1 cellular context compared by ENCODE assay signal in the genomic region with DNA sequence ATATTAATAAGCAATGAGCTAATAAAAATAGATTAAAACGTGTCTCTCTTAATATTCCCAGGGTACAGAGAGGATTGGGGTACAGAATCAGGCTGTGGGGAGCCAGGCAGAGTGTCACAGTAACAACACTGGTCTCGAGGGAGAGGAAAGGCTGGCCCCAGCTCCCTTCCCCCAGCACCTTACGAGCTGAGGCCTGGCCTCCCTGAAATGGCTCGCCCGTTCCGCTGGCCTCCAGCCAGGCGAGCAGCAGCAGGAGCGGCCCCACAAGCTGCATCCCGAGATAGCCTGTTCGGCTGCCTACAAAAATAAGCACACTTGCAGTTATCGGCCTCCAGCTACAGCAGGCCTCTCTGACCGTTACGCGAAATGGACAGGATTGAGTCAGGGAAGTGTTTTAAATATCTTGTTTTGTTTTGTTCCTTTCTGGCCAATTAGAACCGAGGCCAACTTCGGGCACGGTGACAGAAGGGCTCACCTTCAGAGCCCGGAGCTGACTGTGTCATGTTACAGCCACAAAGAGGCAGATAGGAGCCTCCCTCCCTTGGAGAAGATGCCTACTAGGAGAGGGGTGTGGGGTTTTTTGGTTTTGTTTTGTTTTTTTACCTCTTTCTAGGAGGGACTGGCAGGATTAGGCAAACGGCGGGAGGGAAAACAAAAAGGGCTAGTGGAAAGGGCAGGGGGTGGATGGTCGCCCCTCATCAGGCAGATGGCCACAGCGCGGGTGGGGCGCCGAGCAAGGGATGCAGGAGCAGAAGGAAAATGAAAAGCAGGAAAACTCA.
TF ChIP-seq lines count a peak whose summit lies in the region.

No MANE protein-coding gene starts in this region.

TF ChIP-seq in HEK293, 187 proteins besides CTCF, POLR2A, EP300 and RAD21 (continued from another document and continues in another):
- TF ChIP-seq, protein P1, sequence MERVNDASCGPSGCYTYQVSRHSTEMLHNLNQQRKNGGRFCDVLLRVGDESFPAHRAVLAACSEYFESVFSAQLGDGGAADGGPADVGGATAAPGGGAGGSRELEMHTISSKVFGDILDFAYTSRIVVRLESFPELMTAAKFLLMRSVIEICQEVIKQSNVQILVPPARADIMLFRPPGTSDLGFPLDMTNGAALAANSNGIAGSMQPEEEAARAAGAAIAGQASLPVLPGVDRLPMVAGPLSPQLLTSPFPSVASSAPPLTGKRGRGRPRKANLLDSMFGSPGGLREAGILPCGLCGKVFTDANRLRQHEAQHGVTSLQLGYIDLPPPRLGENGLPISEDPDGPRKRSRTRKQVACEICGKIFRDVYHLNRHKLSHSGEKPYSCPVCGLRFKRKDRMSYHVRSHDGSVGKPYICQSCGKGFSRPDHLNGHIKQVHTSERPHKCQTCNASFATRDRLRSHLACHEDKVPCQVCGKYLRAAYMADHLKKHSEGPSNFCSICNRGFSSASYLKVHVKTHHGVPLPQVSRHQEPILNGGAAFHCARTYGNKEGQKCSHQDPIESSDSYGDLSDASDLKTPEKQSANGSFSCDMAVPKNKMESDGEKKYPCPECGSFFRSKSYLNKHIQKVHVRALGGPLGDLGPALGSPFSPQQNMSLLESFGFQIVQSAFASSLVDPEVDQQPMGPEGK (tag by site-specific recombination; IDR thresholded peaks at IDR 0.05): peak; percentile 71; the same call in 1 of the 2 replicates
- TF ChIP-seq, protein P2, sequence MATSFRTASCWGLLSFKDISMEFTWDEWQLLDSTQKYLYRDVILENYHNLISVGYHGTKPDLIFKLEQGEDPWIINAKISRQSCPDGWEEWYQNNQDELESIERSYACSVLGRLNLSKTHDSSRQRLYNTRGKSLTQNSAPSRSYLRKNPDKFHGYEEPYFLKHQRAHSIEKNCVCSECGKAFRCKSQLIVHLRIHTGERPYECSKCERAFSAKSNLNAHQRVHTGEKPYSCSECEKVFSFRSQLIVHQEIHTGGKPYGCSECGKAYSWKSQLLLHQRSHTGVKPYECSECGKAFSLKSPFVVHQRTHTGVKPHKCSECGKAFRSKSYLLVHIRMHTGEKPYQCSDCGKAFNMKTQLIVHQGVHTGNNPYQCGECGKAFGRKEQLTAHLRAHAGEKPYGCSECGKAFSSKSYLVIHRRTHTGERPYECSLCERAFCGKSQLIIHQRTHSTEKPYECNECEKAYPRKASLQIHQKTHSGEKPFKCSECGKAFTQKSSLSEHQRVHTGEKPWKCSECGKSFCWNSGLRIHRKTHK (tag by site-specific recombination; IDR thresholded peaks at IDR 0.05): no peak
- TF ChIP-seq ZNF623 (tag by site-specific recombination; IDR thresholded peaks at IDR 0.05) (no peak), ZNF677 (tag by site-specific recombination; IDR thresholded peaks at IDR 0.05) (no peak), ZNF311 (tag by site-specific recombination; IDR thresholded peaks at IDR 0.05; ENCODE audit: borderline replicate concordance) (no peak), ZNF610 (tag by site-specific recombination; IDR thresholded peaks at IDR 0.05; ENCODE audit: borderline replicate concordance) (peak; percentile 99), KLF16 (tag by site-specific recombination; IDR thresholded peaks at IDR 0.05) (peak; percentile 36), ZNF529 (tag by site-specific recombination; IDR thresholded peaks at IDR 0.05; ENCODE audit: insufficient replicate concordance) (no peak), KLF7 (tag by site-specific recombination; IDR thresholded peaks at IDR 0.05; ENCODE audit: borderline replicate concordance) (no peak), ZNF558 (tag by site-specific recombination; IDR thresholded peaks at IDR 0.05) (peak; percentile 12; the same call in 1 of the 2 replicates), ZNF510 (tag by site-specific recombination; IDR thresholded peaks at IDR 0.05; ENCODE audit: insufficient replicate concordance) (no peak), HOXD13 (CRISPR knock-in tag; IDR thresholded peaks at IDR 0.05; ENCODE audit: borderline replicate concordance) (no peak), KLF1 (tag by site-specific recombination; IDR thresholded peaks at IDR 0.05) (peak; percentile 52), IKZF3 (tag by site-specific recombination; IDR thresholded peaks at IDR 0.05) (peak; percentile 80), BCL11B (tag by site-specific recombination; IDR thresholded peaks at IDR 0.05; ENCODE audit: low read depth) (no peak), ZBTB8A (tag by site-specific recombination; IDR thresholded peaks at IDR 0.05) (peak; percentile 95), ZNF830 (tag by site-specific recombination; IDR thresholded peaks at IDR 0.05; ENCODE audit: low read depth) (no peak), ZNF521 (tag by site-specific recombination; IDR thresholded peaks at IDR 0.05) (no peak), HOXA7 (CRISPR knock-in tag; IDR thresholded peaks at IDR 0.05; ENCODE audit: borderline replicate concordance) (no peak), ZNF837 (tag by site-specific recombination; IDR thresholded peaks at IDR 0.05) (no peak), ZNF138 (tag by site-specific recombination; IDR thresholded peaks at IDR 0.05; ENCODE audit: borderline replicate concordance) (no peak), KLF10 (tag by site-specific recombination; IDR thresholded peaks at IDR 0.05) (no peak), REPIN1 (tag by site-specific recombination; IDR thresholded peaks at IDR 0.05; ENCODE audit: low read depth) (no peak), ZNF324 (tag by site-specific recombination; IDR thresholded peaks at IDR 0.05) (peak; percentile 62; the same call in 1 of the 2 replicates), ZNF501 (tag by site-specific recombination; IDR thresholded peaks at IDR 0.05) (no peak), ZNF350 (tag by site-specific recombination; IDR thresholded peaks at IDR 0.05) (no peak), ZBTB1 (tag by site-specific recombination; IDR thresholded peaks at IDR 0.05) (no peak), SCRT1 (tag by site-specific recombination; IDR thresholded peaks at IDR 0.05; ENCODE audit: borderline replicate concordance) (no peak), ZIC2 (tag by site-specific recombination; IDR thresholded peaks at IDR 0.05) (peak; percentile 67), ZFP3 (tag by site-specific recombination; IDR thresholded peaks at IDR 0.05; ENCODE audit: low read depth) (no peak), ZNF548 (tag by site-specific recombination; IDR thresholded peaks at IDR 0.05) (no peak), ZNF624 (tag by site-specific recombination; IDR thresholded peaks at IDR 0.05) (no peak), ZNF155 (tag by site-specific recombination; IDR thresholded peaks at IDR 0.05) (no peak), TRIM28 (IDR thresholded peaks at IDR 0.05; ENCODE audit: borderline replicate concordance, low read length) (peak; percentile 86; the same call in 1 of the 2 replicates), ZNF571 (tag by site-specific recombination; IDR thresholded peaks at IDR 0.05) (no peak)
- TF ChIP-seq, protein P3, sequence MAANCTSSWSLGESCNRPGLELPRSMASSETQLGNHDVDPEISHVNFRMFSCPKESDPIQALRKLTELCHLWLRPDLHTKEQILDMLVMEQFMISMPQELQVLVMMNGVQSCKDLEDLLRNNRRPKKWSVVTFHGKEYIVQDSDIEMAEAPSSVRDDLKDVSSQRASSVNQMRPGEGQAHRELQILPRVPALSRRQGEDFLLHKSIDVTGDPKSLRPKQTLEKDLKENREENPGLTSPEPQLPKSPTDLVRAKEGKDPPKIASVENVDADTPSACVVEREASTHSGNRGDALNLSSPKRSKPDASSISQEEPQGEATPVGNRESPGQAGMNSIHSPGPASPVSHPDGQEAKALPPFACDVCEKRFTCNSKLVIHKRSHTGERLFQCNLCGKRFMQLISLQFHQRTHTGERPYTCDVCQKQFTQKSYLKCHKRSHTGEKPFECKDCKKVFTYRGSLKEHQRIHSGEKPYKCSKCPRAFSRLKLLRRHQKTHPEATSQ (tag by site-specific recombination; IDR thresholded peaks at IDR 0.05): no peak
- TF ChIP-seq, protein P4, sequence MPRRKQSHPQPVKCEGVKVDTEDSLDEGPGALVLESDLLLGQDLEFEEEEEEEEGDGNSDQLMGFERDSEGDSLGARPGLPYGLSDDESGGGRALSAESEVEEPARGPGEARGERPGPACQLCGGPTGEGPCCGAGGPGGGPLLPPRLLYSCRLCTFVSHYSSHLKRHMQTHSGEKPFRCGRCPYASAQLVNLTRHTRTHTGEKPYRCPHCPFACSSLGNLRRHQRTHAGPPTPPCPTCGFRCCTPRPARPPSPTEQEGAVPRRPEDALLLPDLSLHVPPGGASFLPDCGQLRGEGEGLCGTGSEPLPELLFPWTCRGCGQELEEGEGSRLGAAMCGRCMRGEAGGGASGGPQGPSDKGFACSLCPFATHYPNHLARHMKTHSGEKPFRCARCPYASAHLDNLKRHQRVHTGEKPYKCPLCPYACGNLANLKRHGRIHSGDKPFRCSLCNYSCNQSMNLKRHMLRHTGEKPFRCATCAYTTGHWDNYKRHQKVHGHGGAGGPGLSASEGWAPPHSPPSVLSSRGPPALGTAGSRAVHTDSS (tag by site-specific recombination; IDR thresholded peaks at IDR 0.05): no peak
- TF ChIP-seq, protein P5, sequence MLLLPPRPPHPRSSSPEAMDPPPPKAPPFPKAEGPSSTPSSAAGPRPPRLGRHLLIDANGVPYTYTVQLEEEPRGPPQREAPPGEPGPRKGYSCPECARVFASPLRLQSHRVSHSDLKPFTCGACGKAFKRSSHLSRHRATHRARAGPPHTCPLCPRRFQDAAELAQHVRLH (tag by site-specific recombination; IDR thresholded peaks at IDR 0.05): no peak
- TF ChIP-seq, protein P6, sequence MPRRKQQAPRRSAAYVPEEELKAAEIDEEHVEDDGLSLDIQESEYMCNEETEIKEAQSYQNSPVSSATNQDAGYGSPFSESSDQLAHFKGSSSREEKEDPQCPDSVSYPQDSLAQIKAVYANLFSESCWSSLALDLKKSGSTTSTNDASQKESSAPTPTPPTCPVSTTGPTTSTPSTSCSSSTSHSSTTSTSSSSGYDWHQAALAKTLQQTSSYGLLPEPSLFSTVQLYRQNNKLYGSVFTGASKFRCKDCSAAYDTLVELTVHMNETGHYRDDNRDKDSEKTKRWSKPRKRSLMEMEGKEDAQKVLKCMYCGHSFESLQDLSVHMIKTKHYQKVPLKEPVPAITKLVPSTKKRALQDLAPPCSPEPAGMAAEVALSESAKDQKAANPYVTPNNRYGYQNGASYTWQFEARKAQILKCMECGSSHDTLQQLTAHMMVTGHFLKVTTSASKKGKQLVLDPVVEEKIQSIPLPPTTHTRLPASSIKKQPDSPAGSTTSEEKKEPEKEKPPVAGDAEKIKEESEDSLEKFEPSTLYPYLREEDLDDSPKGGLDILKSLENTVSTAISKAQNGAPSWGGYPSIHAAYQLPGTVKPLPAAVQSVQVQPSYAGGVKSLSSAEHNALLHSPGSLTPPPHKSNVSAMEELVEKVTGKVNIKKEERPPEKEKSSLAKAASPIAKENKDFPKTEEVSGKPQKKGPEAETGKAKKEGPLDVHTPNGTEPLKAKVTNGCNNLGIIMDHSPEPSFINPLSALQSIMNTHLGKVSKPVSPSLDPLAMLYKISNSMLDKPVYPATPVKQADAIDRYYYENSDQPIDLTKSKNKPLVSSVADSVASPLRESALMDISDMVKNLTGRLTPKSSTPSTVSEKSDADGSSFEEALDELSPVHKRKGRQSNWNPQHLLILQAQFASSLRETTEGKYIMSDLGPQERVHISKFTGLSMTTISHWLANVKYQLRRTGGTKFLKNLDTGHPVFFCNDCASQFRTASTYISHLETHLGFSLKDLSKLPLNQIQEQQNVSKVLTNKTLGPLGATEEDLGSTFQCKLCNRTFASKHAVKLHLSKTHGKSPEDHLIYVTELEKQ (tag by site-specific recombination; IDR thresholded peaks at IDR 0.05; ENCODE audit: borderline replicate concordance): no peak
- TF ChIP-seq, protein P7, sequence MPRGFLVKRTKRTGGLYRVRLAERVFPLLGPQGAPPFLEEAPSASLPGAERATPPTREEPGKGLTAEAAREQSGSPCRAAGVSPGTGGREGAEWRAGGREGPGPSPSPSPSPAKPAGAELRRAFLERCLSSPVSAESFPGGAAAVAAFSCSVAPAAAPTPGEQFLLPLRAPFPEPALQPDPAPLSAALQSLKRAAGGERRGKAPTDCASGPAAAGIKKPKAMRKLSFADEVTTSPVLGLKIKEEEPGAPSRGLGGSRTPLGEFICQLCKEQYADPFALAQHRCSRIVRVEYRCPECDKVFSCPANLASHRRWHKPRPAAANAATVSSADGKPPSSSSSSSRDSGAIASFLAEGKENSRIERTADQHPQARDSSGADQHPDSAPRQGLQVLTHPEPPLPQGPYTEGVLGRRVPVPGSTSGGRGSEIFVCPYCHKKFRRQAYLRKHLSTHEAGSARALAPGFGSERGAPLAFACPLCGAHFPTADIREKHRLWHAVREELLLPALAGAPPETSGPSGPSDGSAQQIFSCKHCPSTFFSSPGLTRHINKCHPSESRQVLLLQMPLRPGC (tag by site-specific recombination; IDR thresholded peaks at IDR 0.05): no peak
- TF ChIP-seq, protein P8, sequence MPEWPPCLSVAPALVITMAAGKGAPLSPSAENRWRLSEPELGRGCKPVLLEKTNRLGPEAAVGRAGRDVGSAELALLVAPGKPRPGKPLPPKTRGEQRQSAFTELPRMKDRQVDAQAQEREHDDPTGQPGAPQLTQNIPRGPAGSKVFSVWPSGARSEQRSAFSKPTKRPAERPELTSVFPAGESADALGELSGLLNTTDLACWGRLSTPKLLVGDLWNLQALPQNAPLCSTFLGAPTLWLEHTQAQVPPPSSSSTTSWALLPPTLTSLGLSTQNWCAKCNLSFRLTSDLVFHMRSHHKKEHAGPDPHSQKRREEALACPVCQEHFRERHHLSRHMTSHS (tag by site-specific recombination; IDR thresholded peaks at IDR 0.05): no peak
- TF ChIP-seq, protein P9, sequence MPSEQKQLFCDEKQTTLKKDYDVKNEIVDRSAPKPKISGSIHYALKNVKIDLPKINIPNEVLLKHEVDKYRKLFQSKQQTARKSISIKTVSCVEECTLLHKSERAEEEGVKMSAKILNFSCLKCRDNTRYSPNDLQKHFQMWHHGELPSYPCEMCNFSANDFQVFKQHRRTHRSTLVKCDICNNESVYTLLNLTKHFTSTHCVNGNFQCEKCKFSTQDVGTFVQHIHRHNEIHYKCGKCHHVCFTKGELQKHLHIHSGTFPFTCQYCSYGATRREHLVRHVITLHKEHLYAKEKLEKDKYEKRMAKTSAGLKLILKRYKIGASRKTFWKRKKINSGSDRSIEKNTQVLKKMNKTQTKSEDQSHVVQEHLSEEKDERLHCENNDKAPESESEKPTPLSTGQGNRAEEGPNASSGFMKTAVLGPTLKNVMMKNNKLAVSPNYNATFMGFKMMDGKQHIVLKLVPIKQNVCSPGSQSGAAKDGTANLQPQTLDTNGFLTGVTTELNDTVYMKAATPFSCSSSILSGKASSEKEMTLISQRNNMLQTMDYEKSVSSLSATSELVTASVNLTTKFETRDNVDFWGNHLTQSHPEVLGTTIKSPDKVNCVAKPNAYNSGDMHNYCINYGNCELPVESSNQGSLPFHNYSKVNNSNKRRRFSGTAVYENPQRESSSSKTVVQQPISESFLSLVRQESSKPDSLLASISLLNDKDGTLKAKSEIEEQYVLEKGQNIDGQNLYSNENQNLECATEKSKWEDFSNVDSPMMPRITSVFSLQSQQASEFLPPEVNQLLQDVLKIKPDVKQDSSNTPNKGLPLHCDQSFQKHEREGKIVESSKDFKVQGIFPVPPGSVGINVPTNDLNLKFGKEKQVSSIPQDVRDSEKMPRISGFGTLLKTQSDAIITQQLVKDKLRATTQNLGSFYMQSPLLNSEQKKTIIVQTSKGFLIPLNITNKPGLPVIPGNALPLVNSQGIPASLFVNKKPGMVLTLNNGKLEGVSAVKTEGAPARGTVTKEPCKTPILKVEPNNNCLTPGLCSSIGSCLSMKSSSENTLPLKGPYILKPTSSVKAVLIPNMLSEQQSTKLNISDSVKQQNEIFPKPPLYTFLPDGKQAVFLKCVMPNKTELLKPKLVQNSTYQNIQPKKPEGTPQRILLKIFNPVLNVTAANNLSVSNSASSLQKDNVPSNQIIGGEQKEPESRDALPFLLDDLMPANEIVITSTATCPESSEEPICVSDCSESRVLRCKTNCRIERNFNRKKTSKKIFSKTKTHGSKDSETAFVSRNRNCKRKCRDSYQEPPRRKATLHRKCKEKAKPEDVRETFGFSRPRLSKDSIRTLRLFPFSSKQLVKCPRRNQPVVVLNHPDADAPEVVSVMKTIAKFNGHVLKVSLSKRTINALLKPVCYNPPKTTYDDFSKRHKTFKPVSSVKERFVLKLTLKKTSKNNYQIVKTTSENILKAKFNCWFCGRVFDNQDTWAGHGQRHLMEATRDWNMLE (tag by site-specific recombination; conservative IDR thresholded peaks at IDR 0.05; ENCODE audit: low read depth): no peak
